Comparison of ENCODE assay signal across 1 cellular context in the genomic region with DNA sequence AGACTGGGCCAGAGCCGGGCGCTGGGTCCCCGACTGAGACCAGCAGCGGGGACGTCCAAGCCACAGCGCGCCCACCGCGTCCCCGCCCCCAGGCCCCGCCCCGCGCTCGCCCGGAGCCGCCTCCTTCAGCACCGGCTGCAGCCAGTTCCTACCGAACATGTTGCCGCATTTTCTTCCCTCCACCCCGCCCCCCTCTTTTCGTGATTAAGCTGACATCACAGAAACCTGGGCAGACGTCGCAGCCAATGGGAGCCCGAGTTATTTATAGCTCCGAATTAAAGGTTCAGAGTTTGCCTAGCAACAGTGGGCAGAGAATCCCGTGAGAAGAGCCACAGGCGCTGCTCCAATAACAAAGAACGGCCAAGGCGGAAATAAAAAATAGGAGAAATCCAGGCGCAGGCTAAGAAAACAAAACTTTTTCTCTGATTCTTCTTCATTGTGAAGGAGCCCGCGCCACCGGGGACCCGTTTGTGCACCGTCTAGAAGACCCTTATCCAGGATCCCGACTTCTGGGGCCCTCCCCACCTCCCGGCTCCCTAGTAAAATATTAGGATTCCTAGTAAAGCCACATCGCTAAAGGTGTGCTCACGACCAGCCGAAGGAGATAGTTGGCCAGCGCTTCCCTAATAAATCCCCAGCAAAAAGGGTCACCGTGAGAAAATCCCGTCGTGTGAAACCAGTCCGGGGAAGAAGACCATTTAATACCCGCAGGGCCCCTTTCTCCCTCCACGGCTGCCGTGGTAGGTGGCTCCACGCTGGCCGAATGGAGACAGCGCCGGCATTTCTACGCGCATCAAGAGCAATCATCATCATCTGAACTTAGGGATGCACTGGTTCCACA.
TF ChIP-seq lines count a peak whose summit lies in the region.

No MANE protein-coding gene starts in this region.

TF ChIP-seq in HepG2, 621 proteins besides CTCF, POLR2A, EP300 and RAD21 (continued from another document and continues in another):
- TF ChIP-seq, protein P1, sequence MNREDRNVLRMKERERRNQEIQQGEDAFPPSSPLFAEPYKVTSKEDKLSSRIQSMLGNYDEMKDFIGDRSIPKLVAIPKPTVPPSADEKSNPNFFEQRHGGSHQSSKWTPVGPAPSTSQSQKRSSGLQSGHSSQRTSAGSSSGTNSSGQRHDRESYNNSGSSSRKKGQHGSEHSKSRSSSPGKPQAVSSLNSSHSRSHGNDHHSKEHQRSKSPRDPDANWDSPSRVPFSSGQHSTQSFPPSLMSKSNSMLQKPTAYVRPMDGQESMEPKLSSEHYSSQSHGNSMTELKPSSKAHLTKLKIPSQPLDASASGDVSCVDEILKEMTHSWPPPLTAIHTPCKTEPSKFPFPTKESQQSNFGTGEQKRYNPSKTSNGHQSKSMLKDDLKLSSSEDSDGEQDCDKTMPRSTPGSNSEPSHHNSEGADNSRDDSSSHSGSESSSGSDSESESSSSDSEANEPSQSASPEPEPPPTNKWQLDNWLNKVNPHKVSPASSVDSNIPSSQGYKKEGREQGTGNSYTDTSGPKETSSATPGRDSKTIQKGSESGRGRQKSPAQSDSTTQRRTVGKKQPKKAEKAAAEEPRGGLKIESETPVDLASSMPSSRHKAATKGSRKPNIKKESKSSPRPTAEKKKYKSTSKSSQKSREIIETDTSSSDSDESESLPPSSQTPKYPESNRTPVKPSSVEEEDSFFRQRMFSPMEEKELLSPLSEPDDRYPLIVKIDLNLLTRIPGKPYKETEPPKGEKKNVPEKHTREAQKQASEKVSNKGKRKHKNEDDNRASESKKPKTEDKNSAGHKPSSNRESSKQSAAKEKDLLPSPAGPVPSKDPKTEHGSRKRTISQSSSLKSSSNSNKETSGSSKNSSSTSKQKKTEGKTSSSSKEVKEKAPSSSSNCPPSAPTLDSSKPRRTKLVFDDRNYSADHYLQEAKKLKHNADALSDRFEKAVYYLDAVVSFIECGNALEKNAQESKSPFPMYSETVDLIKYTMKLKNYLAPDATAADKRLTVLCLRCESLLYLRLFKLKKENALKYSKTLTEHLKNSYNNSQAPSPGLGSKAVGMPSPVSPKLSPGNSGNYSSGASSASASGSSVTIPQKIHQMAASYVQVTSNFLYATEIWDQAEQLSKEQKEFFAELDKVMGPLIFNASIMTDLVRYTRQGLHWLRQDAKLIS (CRISPR knock-in tag; IDR thresholded peaks at IDR 0.05), result no peak
- TF ChIP-seq MBD4 (IDR thresholded peaks at IDR 0.05; ENCODE audit: borderline replicate concordance, low read length) (no peak), CHD2 (IDR thresholded peaks at IDR 0.05; ENCODE audit: low read depth, low read length) (peak; percentile 87), SIN3B (IDR thresholded peaks at IDR 0.05; ENCODE audit: low read length) (no peak), ZNF17 (CRISPR knock-in tag; IDR thresholded peaks at IDR 0.05) (no peak), STAG1 (CRISPR knock-in tag; IDR thresholded peaks at IDR 0.05) (peak; percentile 18), HMG20A (CRISPR knock-in tag; IDR thresholded peaks at IDR 0.05; ENCODE audit: borderline replicate concordance) (no peak), BHLHE40 (IDR thresholded peaks at IDR 0.05; ENCODE audit: low read length) (no peak), RBFOX2 (IDR thresholded peaks at IDR 0.05; ENCODE audit: low read depth, low read length) (peak; percentile 56), NFYB (CRISPR knock-in tag; IDR thresholded peaks at IDR 0.05) (peak; percentile 70), ZNF326 (CRISPR knock-in tag; IDR thresholded peaks at IDR 0.05; ENCODE audit: borderline replicate concordance) (no peak), EZH2 (conservative IDR thresholded peaks at IDR 0.05; ENCODE audit: low read depth, low read length) (no peak), TAF15 (IDR thresholded peaks at IDR 0.05; ENCODE audit: low read depth, low read length, poor library complexity, severe bottlenecking) (no peak), SP4 (CRISPR knock-in tag; IDR thresholded peaks at IDR 0.05) (no peak), ATF1 (CRISPR knock-in tag; IDR thresholded peaks at IDR 0.05) (peak; percentile 75), POLR2AphosphoS2 (IDR thresholded peaks at IDR 0.05; ENCODE audit: low read depth, low read length) (0 out of 2 replicates have a peak, but pooled peaks have one; percentile 66), ZNF33A (CRISPR knock-in tag; IDR thresholded peaks at IDR 0.05; ENCODE audit: borderline replicate concordance) (no peak), ZNF563 (CRISPR knock-in tag; IDR thresholded peaks at IDR 0.05) (no peak), IKZF4 (CRISPR knock-in tag; IDR thresholded peaks at IDR 0.05; ENCODE audit: borderline replicate concordance, low read depth, not compliant biosample characterization) (no peak), ZFP1 (CRISPR knock-in tag; IDR thresholded peaks at IDR 0.05) (no peak), TCF7 (IDR thresholded peaks at IDR 0.05; ENCODE audit: low read depth) (no peak), ZNF616 (CRISPR knock-in tag; IDR thresholded peaks at IDR 0.05; ENCODE audit: low read depth) (no peak), SALL1 (CRISPR knock-in tag; IDR thresholded peaks at IDR 0.05) (no peak; the same call in 1 of the 2 replicates), RFX1 (IDR thresholded peaks at IDR 0.05) (no peak), ZMYM4 (CRISPR knock-in tag; IDR thresholded peaks at IDR 0.05) (peak; percentile 31; the same call in 1 of the 2 replicates), CENPT (CRISPR knock-in tag; IDR thresholded peaks at IDR 0.05; ENCODE audit: low read depth) (no peak), DNMT3B (CRISPR knock-in tag; conservative IDR thresholded peaks at IDR 0.05) (no peak), MTF2 (CRISPR knock-in tag; IDR thresholded peaks at IDR 0.05; ENCODE audit: borderline replicate concordance) (no peak), ZFP36L1 (CRISPR knock-in tag; IDR thresholded peaks at IDR 0.05) (no peak), ELF1 (CRISPR knock-in tag; IDR thresholded peaks at IDR 0.05) (peak; percentile 33; the same call in 1 of the 2 replicates), MYNN (CRISPR knock-in tag; IDR thresholded peaks at IDR 0.05; ENCODE audit: low read depth) (no peak), ZNF10 (CRISPR knock-in tag; IDR thresholded peaks at IDR 0.05; ENCODE audit: borderline replicate concordance, low read depth) (no peak), MAZ (IDR thresholded peaks at IDR 0.05; ENCODE audit: borderline replicate concordance, low read depth, low read length) (peak; percentile 56; the same call in 1 of the 2 replicates), MAZ (CRISPR knock-in tag; IDR thresholded peaks at IDR 0.05; ENCODE audit: low read depth) (0 out of 2 replicates have a peak, but pooled peaks have one; percentile 28), YEATS2 (CRISPR knock-in tag; IDR thresholded peaks at IDR 0.05; ENCODE audit: borderline replicate concordance) (no peak), ZNF317 (CRISPR knock-in tag; IDR thresholded peaks at IDR 0.05) (no peak), RFX3 (CRISPR knock-in tag; IDR thresholded peaks at IDR 0.05) (no peak)
- TF ChIP-seq, protein P2, sequence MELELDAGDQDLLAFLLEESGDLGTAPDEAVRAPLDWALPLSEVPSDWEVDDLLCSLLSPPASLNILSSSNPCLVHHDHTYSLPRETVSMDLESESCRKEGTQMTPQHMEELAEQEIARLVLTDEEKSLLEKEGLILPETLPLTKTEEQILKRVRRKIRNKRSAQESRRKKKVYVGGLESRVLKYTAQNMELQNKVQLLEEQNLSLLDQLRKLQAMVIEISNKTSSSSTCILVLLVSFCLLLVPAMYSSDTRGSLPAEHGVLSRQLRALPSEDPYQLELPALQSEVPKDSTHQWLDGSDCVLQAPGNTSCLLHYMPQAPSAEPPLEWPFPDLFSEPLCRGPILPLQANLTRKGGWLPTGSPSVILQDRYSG (CRISPR knock-in tag; IDR thresholded peaks at IDR 0.05), result no peak
- TF ChIP-seq, protein P3, sequence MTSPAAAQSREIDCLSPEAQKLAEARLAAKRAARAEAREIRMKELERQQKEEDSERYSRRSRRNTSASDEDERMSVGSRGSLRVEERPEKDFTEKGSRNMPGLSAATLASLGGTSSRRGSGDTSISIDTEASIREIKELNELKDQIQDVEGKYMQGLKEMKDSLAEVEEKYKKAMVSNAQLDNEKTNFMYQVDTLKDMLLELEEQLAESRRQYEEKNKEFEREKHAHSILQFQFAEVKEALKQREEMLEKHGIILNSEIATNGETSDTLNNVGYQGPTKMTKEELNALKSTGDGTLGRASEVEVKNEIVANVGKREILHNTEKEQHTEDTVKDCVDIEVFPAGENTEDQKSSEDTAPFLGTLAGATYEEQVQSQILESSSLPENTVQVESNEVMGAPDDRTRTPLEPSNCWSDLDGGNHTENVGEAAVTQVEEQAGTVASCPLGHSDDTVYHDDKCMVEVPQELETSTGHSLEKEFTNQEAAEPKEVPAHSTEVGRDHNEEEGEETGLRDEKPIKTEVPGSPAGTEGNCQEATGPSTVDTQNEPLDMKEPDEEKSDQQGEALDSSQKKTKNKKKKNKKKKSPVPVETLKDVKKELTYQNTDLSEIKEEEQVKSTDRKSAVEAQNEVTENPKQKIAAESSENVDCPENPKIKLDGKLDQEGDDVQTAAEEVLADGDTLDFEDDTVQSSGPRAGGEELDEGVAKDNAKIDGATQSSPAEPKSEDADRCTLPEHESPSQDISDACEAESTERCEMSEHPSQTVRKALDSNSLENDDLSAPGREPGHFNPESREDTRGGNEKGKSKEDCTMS (CRISPR knock-in tag; conservative IDR thresholded peaks at IDR 0.05), result no peak
- TF ChIP-seq, protein P4, sequence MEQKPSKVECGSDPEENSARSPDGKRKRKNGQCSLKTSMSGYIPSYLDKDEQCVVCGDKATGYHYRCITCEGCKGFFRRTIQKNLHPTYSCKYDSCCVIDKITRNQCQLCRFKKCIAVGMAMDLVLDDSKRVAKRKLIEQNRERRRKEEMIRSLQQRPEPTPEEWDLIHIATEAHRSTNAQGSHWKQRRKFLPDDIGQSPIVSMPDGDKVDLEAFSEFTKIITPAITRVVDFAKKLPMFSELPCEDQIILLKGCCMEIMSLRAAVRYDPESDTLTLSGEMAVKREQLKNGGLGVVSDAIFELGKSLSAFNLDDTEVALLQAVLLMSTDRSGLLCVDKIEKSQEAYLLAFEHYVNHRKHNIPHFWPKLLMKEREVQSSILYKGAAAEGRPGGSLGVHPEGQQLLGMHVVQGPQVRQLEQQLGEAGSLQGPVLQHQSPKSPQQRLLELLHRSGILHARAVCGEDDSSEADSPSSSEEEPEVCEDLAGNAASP (CRISPR knock-in tag; IDR thresholded peaks at IDR 0.05; ENCODE audit: borderline replicate concordance), result no peak
- TF ChIP-seq, protein P5, sequence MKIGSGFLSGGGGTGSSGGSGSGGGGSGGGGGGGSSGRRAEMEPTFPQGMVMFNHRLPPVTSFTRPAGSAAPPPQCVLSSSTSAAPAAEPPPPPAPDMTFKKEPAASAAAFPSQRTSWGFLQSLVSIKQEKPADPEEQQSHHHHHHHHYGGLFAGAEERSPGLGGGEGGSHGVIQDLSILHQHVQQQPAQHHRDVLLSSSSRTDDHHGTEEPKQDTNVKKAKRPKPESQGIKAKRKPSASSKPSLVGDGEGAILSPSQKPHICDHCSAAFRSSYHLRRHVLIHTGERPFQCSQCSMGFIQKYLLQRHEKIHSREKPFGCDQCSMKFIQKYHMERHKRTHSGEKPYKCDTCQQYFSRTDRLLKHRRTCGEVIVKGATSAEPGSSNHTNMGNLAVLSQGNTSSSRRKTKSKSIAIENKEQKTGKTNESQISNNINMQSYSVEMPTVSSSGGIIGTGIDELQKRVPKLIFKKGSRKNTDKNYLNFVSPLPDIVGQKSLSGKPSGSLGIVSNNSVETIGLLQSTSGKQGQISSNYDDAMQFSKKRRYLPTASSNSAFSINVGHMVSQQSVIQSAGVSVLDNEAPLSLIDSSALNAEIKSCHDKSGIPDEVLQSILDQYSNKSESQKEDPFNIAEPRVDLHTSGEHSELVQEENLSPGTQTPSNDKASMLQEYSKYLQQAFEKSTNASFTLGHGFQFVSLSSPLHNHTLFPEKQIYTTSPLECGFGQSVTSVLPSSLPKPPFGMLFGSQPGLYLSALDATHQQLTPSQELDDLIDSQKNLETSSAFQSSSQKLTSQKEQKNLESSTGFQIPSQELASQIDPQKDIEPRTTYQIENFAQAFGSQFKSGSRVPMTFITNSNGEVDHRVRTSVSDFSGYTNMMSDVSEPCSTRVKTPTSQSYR (CRISPR knock-in tag; IDR thresholded peaks at IDR 0.05; ENCODE audit: borderline replicate concordance), result peak; percentile 24; the same call in 1 of the 2 replicates
- TF ChIP-seq, protein P6, sequence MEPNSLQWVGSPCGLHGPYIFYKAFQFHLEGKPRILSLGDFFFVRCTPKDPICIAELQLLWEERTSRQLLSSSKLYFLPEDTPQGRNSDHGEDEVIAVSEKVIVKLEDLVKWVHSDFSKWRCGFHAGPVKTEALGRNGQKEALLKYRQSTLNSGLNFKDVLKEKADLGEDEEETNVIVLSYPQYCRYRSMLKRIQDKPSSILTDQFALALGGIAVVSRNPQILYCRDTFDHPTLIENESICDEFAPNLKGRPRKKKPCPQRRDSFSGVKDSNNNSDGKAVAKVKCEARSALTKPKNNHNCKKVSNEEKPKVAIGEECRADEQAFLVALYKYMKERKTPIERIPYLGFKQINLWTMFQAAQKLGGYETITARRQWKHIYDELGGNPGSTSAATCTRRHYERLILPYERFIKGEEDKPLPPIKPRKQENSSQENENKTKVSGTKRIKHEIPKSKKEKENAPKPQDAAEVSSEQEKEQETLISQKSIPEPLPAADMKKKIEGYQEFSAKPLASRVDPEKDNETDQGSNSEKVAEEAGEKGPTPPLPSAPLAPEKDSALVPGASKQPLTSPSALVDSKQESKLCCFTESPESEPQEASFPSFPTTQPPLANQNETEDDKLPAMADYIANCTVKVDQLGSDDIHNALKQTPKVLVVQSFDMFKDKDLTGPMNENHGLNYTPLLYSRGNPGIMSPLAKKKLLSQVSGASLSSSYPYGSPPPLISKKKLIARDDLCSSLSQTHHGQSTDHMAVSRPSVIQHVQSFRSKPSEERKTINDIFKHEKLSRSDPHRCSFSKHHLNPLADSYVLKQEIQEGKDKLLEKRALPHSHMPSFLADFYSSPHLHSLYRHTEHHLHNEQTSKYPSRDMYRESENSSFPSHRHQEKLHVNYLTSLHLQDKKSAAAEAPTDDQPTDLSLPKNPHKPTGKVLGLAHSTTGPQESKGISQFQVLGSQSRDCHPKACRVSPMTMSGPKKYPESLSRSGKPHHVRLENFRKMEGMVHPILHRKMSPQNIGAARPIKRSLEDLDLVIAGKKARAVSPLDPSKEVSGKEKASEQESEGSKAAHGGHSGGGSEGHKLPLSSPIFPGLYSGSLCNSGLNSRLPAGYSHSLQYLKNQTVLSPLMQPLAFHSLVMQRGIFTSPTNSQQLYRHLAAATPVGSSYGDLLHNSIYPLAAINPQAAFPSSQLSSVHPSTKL (CRISPR knock-in tag; IDR thresholded peaks at IDR 0.05), result peak; percentile 37; the same call in 1 of the 2 replicates
- TF ChIP-seq, protein P7, sequence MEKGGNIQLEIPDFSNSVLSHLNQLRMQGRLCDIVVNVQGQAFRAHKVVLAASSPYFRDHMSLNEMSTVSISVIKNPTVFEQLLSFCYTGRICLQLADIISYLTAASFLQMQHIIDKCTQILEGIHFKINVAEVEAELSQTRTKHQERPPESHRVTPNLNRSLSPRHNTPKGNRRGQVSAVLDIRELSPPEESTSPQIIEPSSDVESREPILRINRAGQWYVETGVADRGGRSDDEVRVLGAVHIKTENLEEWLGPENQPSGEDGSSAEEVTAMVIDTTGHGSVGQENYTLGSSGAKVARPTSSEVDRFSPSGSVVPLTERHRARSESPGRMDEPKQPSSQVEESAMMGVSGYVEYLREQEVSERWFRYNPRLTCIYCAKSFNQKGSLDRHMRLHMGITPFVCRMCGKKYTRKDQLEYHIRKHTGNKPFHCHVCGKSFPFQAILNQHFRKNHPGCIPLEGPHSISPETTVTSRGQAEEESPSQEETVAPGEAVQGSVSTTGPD (CRISPR knock-in tag; IDR thresholded peaks at IDR 0.05), result no peak
